In the genomic region with DNA sequence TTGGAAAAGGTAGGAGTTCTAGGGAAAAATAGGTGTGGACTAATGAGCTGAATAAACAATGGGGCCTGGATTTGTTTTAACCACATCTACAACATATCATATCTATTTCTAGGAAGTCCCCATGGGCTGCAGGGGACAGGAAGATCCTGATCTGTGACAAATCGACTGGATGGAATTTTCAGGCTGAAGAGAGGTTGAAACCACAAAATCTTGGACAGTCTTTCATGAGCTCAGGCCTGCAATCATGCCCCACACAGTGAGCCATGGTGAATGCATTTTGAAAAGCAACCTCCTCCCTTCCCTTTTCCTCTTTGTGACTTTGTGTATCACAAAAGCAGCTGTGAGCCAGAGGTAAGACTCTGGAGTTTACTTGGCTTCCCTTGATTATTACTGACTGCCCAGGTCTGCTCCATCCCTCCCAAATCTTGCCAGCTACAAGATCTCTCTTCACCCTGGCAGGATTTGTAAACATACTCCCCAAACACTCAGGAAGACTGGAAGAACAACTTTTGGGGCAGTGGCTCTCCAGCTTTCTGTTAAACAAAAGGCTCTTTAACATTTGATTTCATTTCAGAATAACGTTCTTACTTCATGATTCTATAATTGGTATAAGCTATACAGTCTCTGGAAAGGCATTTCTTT, we compare ENCODE assay signal across 34 cellular contexts.
DNase-seq lines count a peak whose midpoint lies in the region; ATAC-seq, FAIRE-seq and TF ChIP-seq lines count a peak whose summit lies in the region.
"Had no signal": no experiment of that assay in that cellular context is flagged by ENCODE, and none has a peak within 500 bp of the region (broad histone marks: within the 10 kb centered on the region; RNA-seq: fewer than 3 reads in every experiment).

No MANE protein-coding gene starts in this region.

- CTCF ChIA-PET in HepG2 (lab: Yijun Ruan, JAX; ENCODE audit: low intra/inter-chr PET ratio, low total read pairs), result no interaction called here

- H4K20me1 ChIP-seq in HepG2 (ENCODE audit: insufficient read depth, low read length), result no peaks in the 10 kb centered on the region

- no peaks in the 10 kb centered on the region for H3K9me3 ChIP-seq in HepG2 (ENCODE audit: low read length)
- H3K9me3 ChIP-seq in right lobe of liver, result no peaks in the 10 kb centered on the region
- H3K9me3 ChIP-seq in lung (ENCODE audit: control insufficient read depth in 2 of 2, insufficient read depth in 1 of 2, low read length in 1 of 2), result no peaks in the 10 kb centered on the region
- no peaks in the 10 kb centered on the region for H3K9me3 ChIP-seq in heart right ventricle
- H3K9me3 ChIP-seq: gastrocnemius medialis, right atrium auricular region, spleen, testis had no signal

- TF ChIP-seq CTCF in HepG2 (CRISPR knock-in tag; IDR thresholded peaks at IDR 0.05) (no peak), right lobe of liver (IDR thresholded peaks at IDR 0.05) (no peak), astrocyte of the spinal cord (IDR thresholded peaks at IDR 0.05; ENCODE audit: low read depth, low read length) (no peak), lung (IDR thresholded peaks at IDR 0.05; ENCODE audit: control extremely low read depth, extremely low read depth) (no peak), heart right ventricle (IDR thresholded peaks at IDR 0.05) (no peak)

- ATAC-seq in HepG2 (no peak), right lobe of liver (no peak), lung (ENCODE audit: insufficient read depth, low FRiP score) (no peak), heart right ventricle (no peak), HG03442 (IDR thresholded peaks at IDR 0.05; ENCODE audit: unreplicated experiment) (no peak), Right ventricle myocardium inferior (no peak)
- ATAC-seq: activated CD4-positive, CD25-positive, alpha-beta regulatory T cell treated with anti-CD3 and anti-CD28 coated beads, Interleukin-2, amount 50 U/mL, for 24 hours; activated CD8-positive, alpha-beta memory T cell treated with anti-CD3 and anti-CD28 coated beads, Interleukin-2, amount 10 ng/mL, durations not matched to agents 7 days and 5 days; activated T-cell treated with anti-CD3 and anti-CD28 coated beads, Interleukin-2, amount 50 U/mL, for 4 hours; gastrocnemius medialis; left colon had no signal

- H3K4me3 ChIP-seq in HepG2 (replicated peaks in 1 of 3; ENCODE audit: insufficient read depth in 1 of 3, low read depth in 2 of 3, low read length in 3 of 3), result no peak overlapping the region
- no peak overlapping the region for H3K4me3 ChIP-seq in right lobe of liver
- H3K4me3 ChIP-seq in astrocyte of the spinal cord (ENCODE audit: low read depth, low read length), result no peak overlapping the region
- no peak overlapping the region for H3K4me3 ChIP-seq in lung
- H3K4me3 ChIP-seq in heart right ventricle, result no peak overlapping the region
- H3K4me3 ChIP-seq: gastrocnemius medialis, right atrium auricular region, SK-N-MC, spleen, testis had no signal

- WGBS in HepG2 (ENCODE audit: low lambda C conversion rate), result 75% methylated on average over 2 of the region's 2 CpGs
- WGBS in right lobe of liver (ENCODE audit: insufficient coverage, low coverage, low lambda C conversion rate, missing lambda C conversion rate), result 33% methylated on average over 2 of the region's 2 CpGs
- WGBS in lung, 2 donors, result 24 to 40% methylated on average over 2 of the region's 2 CpGs
- 32 to 35% methylated on average over 2 of the region's 2 CpGs for WGBS in heart right ventricle, 2 donors

- no peak for TF ChIP-seq RAD21 in HepG2 (CRISPR knock-in tag; IDR thresholded peaks at IDR 0.05)

- no peak for FAIRE-seq in HepG2 (lab: Jason Lieb, UNC)
- FAIRE-seq: endometrium, urothelium cell line had no signal

- no peak for TF ChIP-seq EP300 in HepG2 (IDR thresholded peaks at IDR 0.05; ENCODE audit: low read depth in 2 of 2, low read length in 2 of 2)
- no peak for TF ChIP-seq EP300 in HepG2 (CRISPR knock-in tag; IDR thresholded peaks at IDR 0.05; ENCODE audit: borderline replicate concordance)

- H3K9ac ChIP-seq in HepG2 (ENCODE audit: insufficient read depth, low read depth, low read length), result no peak overlapping the region

- TF ChIP-seq POLR2A in HepG2 (IDR thresholded peaks at IDR 0.05; ENCODE audit: insufficient read depth in 1 of 2, low read depth in 2 of 2, low read length in 2 of 2) (no peak), right lobe of liver (IDR thresholded peaks at IDR 0.05) (no peak)

- BruUV-seq in HepG2 (replicated peaks; lab: Mats Ljungman, UMichigan), result no TSS peak

- no peak overlapping the region for H2AFZ ChIP-seq in HepG2 (ENCODE audit: low read length)

- POLR2A ChIA-PET in HepG2 (lab: Yijun Ruan, JAX), result no interaction called here

- no peaks in the 10 kb centered on the region for H3K79me2 ChIP-seq in HepG2 (ENCODE audit: insufficient read depth, low read length)

- in situ Hi-C loops in HepG2 (cut with HindIII; ENCODE audit: extremely low pct_ligation_motif_present, low pct_unique_long_range_greater_than_20kb), result no loop called here
- in situ Hi-C loops in astrocyte of the spinal cord (cut with HindIII; ENCODE audit: low sequenced_read_pairs), result no loop called here

- H3K4me1 ChIP-seq in HepG2 (ENCODE audit: insufficient read depth, low read length) (peaks cover 24% of the 10 kb centered on the region), right lobe of liver (peaks cover 0 to 29% (median 14%) of the 10 kb centered on the region in 4 donors), lung (ENCODE audit: control insufficient read depth in 2 of 2, insufficient read depth in 2 of 2, low read length in 2 of 2) (no peaks in the 10 kb centered on the region), heart right ventricle (no peaks in the 10 kb centered on the region)
- H3K4me1 ChIP-seq: gastrocnemius medialis, right atrium auricular region, spleen, testis had no signal

- peaks cover 6 to 30% of the 10 kb centered on the region in 2 experiments for H3K36me3 ChIP-seq in HepG2 (replicated peaks in 1 of 2; ENCODE audit: control insufficient read depth in 1 of 2, insufficient read depth in 2 of 2, low read length in 2 of 2)
- H3K36me3 ChIP-seq in right lobe of liver, result peaks cover 0 to 37% (median 14%) of the 10 kb centered on the region in 4 donors
- H3K36me3 ChIP-seq in lung (ENCODE audit: control insufficient read depth in 2 of 2, insufficient read depth in 2 of 2, low read length in 2 of 2), result no peaks in the 10 kb centered on the region
- no peaks in the 10 kb centered on the region for H3K36me3 ChIP-seq in heart right ventricle
- H3K36me3 ChIP-seq: gastrocnemius medialis, right atrium auricular region, spleen had no signal

- intact Hi-C loops in HepG2 (cut with micrococcal nuclease; ENCODE audit: unreplicated experiment) (no loop called here), right lobe of liver (cut with DNase I) (no loop called here), heart right ventricle (cut with DNase I) (no loop called here), Right ventricle myocardium inferior (cut with DNase I) (no loop called here)

- no peak for DNase-seq in HepG2 (ENCODE audit: low spot score)
- no peak for DNase-seq in right lobe of liver
- DNase-seq in astrocyte of the spinal cord (ENCODE audit: low read depth, low spot score), result peak; percentile 5
- peak; percentile 42 for DNase-seq in lung (ENCODE audit: low spot score)
- DNase-seq in heart right ventricle, result no peak
- DNase-seq in Right ventricle myocardium inferior (ENCODE audit: missing footprints), result no peak
- DNase-seq in T1000 (lab: John Stamatoyannopoulos, UW), result no peak
- DNase-seq: activated CD4-positive, alpha-beta T cell treated with anti-CD3 and anti-CD28 coated beads, Interleukin-2, amount 50 U/mL, for 4 hours; activated CD8-positive, alpha-beta memory T cell treated with anti-CD3 and anti-CD28 coated beads, Interleukin-2, amount 10 ng/mL, durations not matched to agents 7 days and 5 days; activated naive CD4-positive, alpha-beta T cell; activated T-cell treated with anti-CD3 and anti-CD28 coated beads, Interleukin-2, amount 50 U/mL, for 4 hours; CD4-positive, alpha-beta memory T cell; cerebellar nuclear complex; gastrocnemius medialis; GDM1; HFFc6; hippocampal formation; immature natural killer cell; left colon; NCI-H1048; NCI-H1694 treated with DMSO at 0.1 percent for 48 hours; NCI-H2171 treated with DMSO at 0.1 percent for 48 hours; NCI-H524 treated with DMSO at 0.1 percent for 48 hours; NK-92 treated with Interleukin-12 subunit alpha and Interleukin-12 subunit beta, amount 100 ng/mL, for 24 hours; spleen; stimulated activated CD8-positive, alpha-beta memory T cell treated with anti-CD3 and anti-CD28 coated beads, Interleukin-4, amount 100 ng/mL, for 48 hours; T-helper 1 cell; testis had no signal

- H3K27ac ChIP-seq in HepG2 (ENCODE audit: extremely low read length, insufficient read depth, low read length), result no peak overlapping the region
- H3K27ac ChIP-seq in right lobe of liver, result no peak overlapping the region
- no peak overlapping the region for H3K27ac ChIP-seq in lung (ENCODE audit: low read depth in 1 of 2, low read length in 1 of 2)
- H3K27ac ChIP-seq in heart right ventricle, result no peak overlapping the region
- H3K27ac ChIP-seq: gastrocnemius medialis, right atrium auricular region, SK-N-MC, spleen, testis had no signal

- H3K27me3 ChIP-seq in HepG2 (ENCODE audit: control insufficient read depth in 1 of 2, insufficient read depth in 2 of 2, low read length in 2 of 2), result no peaks in the 10 kb centered on the region
- no peaks in the 10 kb centered on the region for H3K27me3 ChIP-seq in right lobe of liver
- no peaks in the 10 kb centered on the region for H3K27me3 ChIP-seq in lung (ENCODE audit: control insufficient read depth, insufficient read depth)
- no peaks in the 10 kb centered on the region for H3K27me3 ChIP-seq in heart right ventricle
- H3K27me3 ChIP-seq: gastrocnemius medialis, right atrium auricular region, spleen, testis had no signal

- no peak overlapping the region for H3K4me2 ChIP-seq in HepG2 (ENCODE audit: low read depth, low read length)

TF ChIP-seq in HepG2, 621 proteins besides CTCF, POLR2A, EP300 and RAD21:
- TF ChIP-seq RBM22 (optimal IDR thresholded peaks at IDR 0.05; ENCODE audit: low read length) (peak; percentile 29), KLF6 (CRISPR knock-in tag; IDR thresholded peaks at IDR 0.05) (no peak), ZNF7 (CRISPR knock-in tag; IDR thresholded peaks at IDR 0.05) (no peak)

Comparison
In these comparisons a context has a peak if more than half of its experiments do, and no peak if none do; other contexts are left out.
1. DNase-seq: peak in astrocyte of the spinal cord (single experiment) and lung (single experiment); none in HepG2 (single experiment), right lobe of liver (0 of 3), heart right ventricle (0 of 2), Right ventricle myocardium inferior (single experiment) and T1000 (single experiment).